28 cellular contexts compared by ENCODE assay signal in genomic region chr10:44862006-44862751, GRCh38. TPM values are rescaled to one million over a fixed set of nuclear protein-coding genes. Genes with fewer than 3 reads are reported as not detected.
DNase-seq lines count a peak whose midpoint lies in the region; ATAC-seq and TF ChIP-seq lines count a peak whose summit lies in the region.
"Had no signal": no experiment of that assay in that cellular context is flagged by ENCODE, and none has a peak within 500 bp of the region (broad histone marks: within the 10 kb centered on the region; RNA-seq: fewer than 3 reads in every experiment).

No MANE protein-coding gene starts in this region.

- peak overlapping the region; percentile 39; the same call in 1 of the 2 replicates for H3K27ac ChIP-seq in BLaER1
- no peak overlapping the region for H3K27ac ChIP-seq in CD4-positive, alpha-beta T cell (ENCODE audit: low read depth, low read length)
- H3K27ac ChIP-seq: esophagus squamous epithelium, gastroesophageal sphincter, lower lobe of right lung had no signal

- H3K27ac Mint-ChIP-seq in HFFc6 = peak overlapping the region; percentile 99
- peak overlapping the region; percentile 18 for H3K27ac Mint-ChIP-seq in nephron progenitor cell
- no peak overlapping the region for H3K27ac Mint-ChIP-seq in CD4-positive, alpha-beta T cell
- H3K27ac Mint-ChIP-seq in natural killer cell = no peak overlapping the region
- H3K27ac Mint-ChIP-seq: activated CD4-positive, alpha-beta memory T cell treated with anti-CD3 and anti-CD28 coated beads, Interleukin-2, amount 10 ng/mL, durations not matched to agents 7 days and 5 days; activated naive CD8-positive, alpha-beta T cell treated with anti-CD3 and anti-CD28 coated beads, Interleukin-2, amount 50 U/mL, for 24 hours; B cell had no signal

- no peaks in the 10 kb centered on the region for H3K9me3 ChIP-seq in BLaER1
- H3K9me3 ChIP-seq in CD4-positive, alpha-beta T cell (ENCODE audit: control insufficient read depth, low read length) = no peaks in the 10 kb centered on the region
- H3K9me3 ChIP-seq: Caco-2, esophagus squamous epithelium, gastroesophageal sphincter, lower lobe of right lung, mucosa of descending colon had no signal

- CTCF ChIA-PET in CD4-positive, alpha-beta T cell (lab: Charles Lee) = no interaction called here

- no peaks in the 10 kb centered on the region for H3K27me3 Mint-ChIP-seq in HFFc6 (ENCODE audit: insufficient read depth)
- H3K27me3 Mint-ChIP-seq in nephron progenitor cell (ENCODE audit: low read depth, poor library complexity) = peaks cover 42% of the 10 kb centered on the region
- H3K27me3 Mint-ChIP-seq in CD4-positive, alpha-beta T cell = peaks cover 49% of the 10 kb centered on the region
- H3K27me3 Mint-ChIP-seq in natural killer cell (ENCODE audit: low read depth in 2 of 2) = peaks cover 39 to 52% of the 10 kb centered on the region in 2 donors

- intact Hi-C loops in CD4-positive, alpha-beta T cell (cut with DNase I, micrococcal nuclease) = loop anchor here (5.0 kb wide), 2 partner anchors 110 to 1170 kb away; no protein-coding TSS in a partner anchor
- intact Hi-C loops in natural killer cell (cut with micrococcal nuclease) = no loop called here

- H3K4me2 ChIP-seq in BLaER1 = peak overlapping the region; percentile 95

- H4K20me1 ChIP-seq in BLaER1 = no peaks in the 10 kb centered on the region

- no peak for TF ChIP-seq CTCF in HFFc6 (IDR thresholded peaks at IDR 0.05)
- TF ChIP-seq CTCF in nephron progenitor cell (IDR thresholded peaks at IDR 0.05) = no peak
- no peak for TF ChIP-seq CTCF in CD4-positive, alpha-beta T cell (IDR thresholded peaks at IDR 0.05)
- TF ChIP-seq CTCF in natural killer cell (IDR thresholded peaks at IDR 0.05) = no peak

- POLR2A ChIA-PET in CD4-positive, alpha-beta T cell (lab: Charles Lee) = no interaction called here

- H3K9me3 Mint-ChIP-seq in HFFc6 = no peaks in the 10 kb centered on the region
- peaks cover 18% of the 10 kb centered on the region for H3K9me3 Mint-ChIP-seq in nephron progenitor cell
- H3K9me3 Mint-ChIP-seq in CD4-positive, alpha-beta T cell = no peaks in the 10 kb centered on the region
- H3K9me3 Mint-ChIP-seq in natural killer cell = no peaks in the 10 kb centered on the region
- H3K9me3 Mint-ChIP-seq: activated CD4-positive, alpha-beta memory T cell treated with anti-CD3 and anti-CD28 coated beads, Interleukin-2, amount 10 ng/mL, durations not matched to agents 7 days and 5 days; activated naive CD8-positive, alpha-beta T cell treated with anti-CD3 and anti-CD28 coated beads, Interleukin-2, amount 50 U/mL, for 24 hours had no signal

- H3K36me3 Mint-ChIP-seq in HFFc6 (ENCODE audit: low read depth) (peaks cover 10% of the 10 kb centered on the region; the same call in 1 of the 2 replicates), nephron progenitor cell (ENCODE audit: low read depth) (peaks cover 6% of the 10 kb centered on the region), natural killer cell (no peaks in the 10 kb centered on the region)
- H3K36me3 Mint-ChIP-seq in CD4-positive, alpha-beta T cell (ENCODE audit: low read depth) = no peaks in the 10 kb centered on the region
- H3K36me3 Mint-ChIP-seq: brain had no signal

- peak overlapping the region; percentile 0; the same call in 1 of the 2 replicates for H3K4me3 Mint-ChIP-seq in HFFc6
- H3K4me3 Mint-ChIP-seq in nephron progenitor cell = no peak overlapping the region
- H3K4me3 Mint-ChIP-seq in CD4-positive, alpha-beta T cell = no peak overlapping the region
- no peak overlapping the region for H3K4me3 Mint-ChIP-seq in natural killer cell
- H3K4me3 Mint-ChIP-seq: activated CD4-positive, alpha-beta memory T cell treated with anti-CD3 and anti-CD28 coated beads, Interleukin-2, amount 10 ng/mL, durations not matched to agents 7 days and 5 days; activated naive CD8-positive, alpha-beta T cell treated with anti-CD3 and anti-CD28 coated beads, Interleukin-2, amount 50 U/mL, for 24 hours; B cell had no signal

- peaks cover 83% of the 10 kb centered on the region for H3K4me1 ChIP-seq in BLaER1

- no peaks in the 10 kb centered on the region for H3K36me3 ChIP-seq in BLaER1
- H3K36me3 ChIP-seq: esophagus squamous epithelium, gastroesophageal sphincter, lower lobe of right lung had no signal

- H3K4me3 ChIP-seq in BLaER1 = no peak overlapping the region
- H3K4me3 ChIP-seq: esophagus squamous epithelium, gastroesophageal sphincter, GM12878, lower lobe of right lung, mucosa of descending colon had no signal

- H3K9ac ChIP-seq in BLaER1 = peak overlapping the region; percentile 46

- no peak for ATAC-seq in HG03196 (IDR thresholded peaks at IDR 0.05; ENCODE audit: unreplicated experiment)
- no peak for ATAC-seq in CD4-positive, alpha-beta T cell (ENCODE audit: poor library complexity)
- no peak for ATAC-seq in natural killer cell
- no peak for ATAC-seq in HG03520 (IDR thresholded peaks at IDR 0.05; ENCODE audit: unreplicated experiment)
- ATAC-seq: activated CD4-positive, CD25-positive, alpha-beta regulatory T cell treated with anti-CD3 and anti-CD28 coated beads, Interleukin-2, amount 50 U/mL, for 24 hours; activated naive CD8-positive, alpha-beta T cell treated with anti-CD3 and anti-CD28 coated beads, Interleukin-2, amount 50 U/mL, for 24 hours; GM12878; mucosa of descending colon had no signal

- peaks cover 81% of the 10 kb centered on the region for H3K4me1 Mint-ChIP-seq in HFFc6 (ENCODE audit: low read depth)
- peaks cover 56% of the 10 kb centered on the region for H3K4me1 Mint-ChIP-seq in nephron progenitor cell
- peaks cover 21% of the 10 kb centered on the region for H3K4me1 Mint-ChIP-seq in CD4-positive, alpha-beta T cell (ENCODE audit: low read depth)
- peaks cover 16% of the 10 kb centered on the region in 2 donors for H3K4me1 Mint-ChIP-seq in natural killer cell

- DNase-seq in HFFc6 = no peak
- peak; percentile 36 for DNase-seq in ecto neural progenitor cell (ENCODE audit: low spot score)
- DNase-seq in nephron progenitor cell = no peak
- no peak for DNase-seq in CD4-positive, alpha-beta T cell
- DNase-seq in natural killer cell = no peak
- DNase-seq: activated CD4-positive, alpha-beta memory T cell treated with anti-CD3 and anti-CD28 coated beads, Interleukin-2, amount 10 ng/mL, durations not matched to agents 7 days and 5 days; activated naive CD8-positive, alpha-beta T cell treated with anti-CD3 and anti-CD28 coated beads, Interleukin-2, amount 50 U/mL, for 24 hours; DMS79 treated with DMSO at 0.1 percent for 48 hours; effector memory CD4-positive, alpha-beta T cell; esophagus squamous epithelium; KBM-7; lower lobe of right lung; mucosa of descending colon; NCI-H1694; small intestine; stimulated activated CD4-positive, alpha-beta T cell treated with anti-CD3 and anti-CD28 coated beads, Interleukin-2, amount 100 ng/mL, for 24 hours; T-helper 1 cell had no signal

- H3K27me3 ChIP-seq in BLaER1 = no peaks in the 10 kb centered on the region
- H3K27me3 ChIP-seq in CD4-positive, alpha-beta T cell (ENCODE audit: control insufficient read depth, insufficient read depth, low read length) = peaks cover 26% of the 10 kb centered on the region
- H3K27me3 ChIP-seq: gastroesophageal sphincter had no signal

RNA-seq across cellular contexts. Expression of gene TMEM72, which starts 49.0 kb away (rescaled TPM):
- not detected for total RNA-seq in HFFc6 (2021; fragmentation: NEBNext Ultra II Directional; extraction: Animal tissue kit (Norgen Biotek cat#: 25700))
- total RNA-seq in CD4-positive, alpha-beta T cell = not detected
- not detected for total RNA-seq in natural killer cell
- total RNA-seq: activated CD4-positive, alpha-beta memory T cell treated with anti-CD3 and anti-CD28 coated beads, Interleukin-2, amount 10 ng/mL, durations not matched to agents 7 days and 5 days; B cell; Caco-2; esophagus squamous epithelium; GM12878; HT-29; lower lobe of right lung; urinary bladder had no signal

Comparison
In these comparisons a context has a peak if more than half of its experiments do, and no peak if none do; other contexts are left out.
1. H3K27ac Mint-ChIP-seq: peak in HFFc6 (single experiment) and nephron progenitor cell (single experiment); none in CD4-positive, alpha-beta T cell (single experiment) and natural killer cell (0 of 2).